1 cellular context compared by ENCODE assay signal in genomic region chrX:14872355-14872754, GRCh38.
TF ChIP-seq lines count a peak whose summit lies in the region.

No MANE protein-coding gene starts in this region.

TF ChIP-seq in GM12878, 131 proteins besides CTCF, POLR2A, EP300 and RAD21 (continued from another document):
- no peak for TF ChIP-seq ZNF207 (IDR thresholded peaks at IDR 0.05; ENCODE audit: borderline replicate concordance)
